Comparison of ENCODE assay signal across 16 cellular contexts in the genomic region with DNA sequence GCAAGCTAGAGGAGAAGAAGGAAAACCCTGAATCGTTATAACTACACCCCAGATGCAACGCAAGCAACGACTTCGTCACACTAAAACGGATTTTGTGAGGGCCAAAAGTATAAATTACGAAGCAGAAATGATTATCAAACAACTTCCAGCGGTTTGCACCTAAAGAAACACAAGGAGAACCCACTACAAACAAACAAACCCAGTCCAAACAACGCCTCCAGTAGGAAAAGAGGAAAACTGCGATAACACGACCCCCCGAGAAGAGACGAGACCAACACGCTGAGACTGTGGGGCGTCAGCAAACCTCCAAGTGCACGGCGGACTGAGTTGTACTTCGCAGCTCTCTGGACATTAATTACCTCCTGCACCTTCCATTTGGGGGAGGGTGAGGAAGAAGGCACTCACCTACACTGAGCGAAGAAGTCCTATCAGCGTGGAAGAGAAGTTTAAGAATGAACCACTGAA. TPM values are rescaled to one million over a fixed set of nuclear protein-coding genes. Genes with fewer than 3 reads are reported as not detected.
A peak's percentile ranks its signal among the peaks of the same experiment; 100 is the strongest.
DNase-seq lines count a peak whose midpoint lies in the region; ATAC-seq and TF ChIP-seq lines count a peak whose summit lies in the region.
"Had no signal": no experiment of that assay in that cellular context is flagged by ENCODE, and none has a peak within 500 bp of the region (broad histone marks: within the 10 kb centered on the region; RNA-seq: fewer than 3 reads in every experiment).

Gene MAB21L2, plus strand, starts transcription at position 51 of the 465 bp plus-strand sequence. CDS start 879 bp downstream, outside the sequence.

- peak within 1 kb of the TSS; percentile 20 for H3K27ac Mint-ChIP-seq in glutamatergic neuron (ENCODE audit: unreplicated experiment)
- H3K27ac Mint-ChIP-seq in Calu3 (ENCODE audit: unreplicated experiment): no peak within 1 kb of the TSS
- H3K27ac Mint-ChIP-seq: activated B cell treated with CpG ODN at 0.5 μM for 24 hours had no signal

- H2AFZ ChIP-seq in ACC112 (ENCODE audit: low read length, unreplicated experiment) (no peak within 1 kb of the TSS), osteoblast (ENCODE audit: low read length) (peak within 1 kb of the TSS; percentile 79)
- H2AFZ ChIP-seq: PC-9 had no signal

- TF ChIP-seq CTCF in glutamatergic neuron (IDR thresholded peaks at IDR 0.05; ENCODE audit: partially characterized antibody, unreplicated experiment): no peak
- no peak for TF ChIP-seq CTCF in osteoblast (IDR thresholded peaks at IDR 0.05; ENCODE audit: extremely low read depth, low read depth, low read length)
- no peak for TF ChIP-seq CTCF in Calu3 (IDR thresholded peaks at IDR 0.05; ENCODE audit: unreplicated experiment)

- H3K4me3 Mint-ChIP-seq in glutamatergic neuron (ENCODE audit: unreplicated experiment): peak within 1 kb of the TSS; percentile 97
- H3K4me3 Mint-ChIP-seq in Calu3 (ENCODE audit: low read depth, unreplicated experiment): no peak within 1 kb of the TSS
- H3K4me3 Mint-ChIP-seq: activated B cell treated with CpG ODN at 0.5 μM for 24 hours had no signal

- H3K4me1 Mint-ChIP-seq in glutamatergic neuron (ENCODE audit: low read depth, unreplicated experiment): peaks cover 31% of the 10 kb centered on the region
- H3K4me1 Mint-ChIP-seq in Calu3 (ENCODE audit: low read depth, unreplicated experiment): no peaks in the 10 kb centered on the region
- H3K4me1 Mint-ChIP-seq: activated B cell treated with CpG ODN at 0.5 μM for 24 hours had no signal

- ATAC-seq in SK-N-SH treated with all-trans-retinoic acid at 6 μM for 48 hours: peak; percentile 15
- no peak for ATAC-seq in sciatic nerve

- peaks cover 12% of the 10 kb centered on the region for H3K27me3 Mint-ChIP-seq in glutamatergic neuron (ENCODE audit: unreplicated experiment)
- no peaks in the 10 kb centered on the region for H3K27me3 Mint-ChIP-seq in Calu3 (ENCODE audit: unreplicated experiment)
- H3K27me3 Mint-ChIP-seq: activated B cell treated with CpG ODN at 0.5 μM for 24 hours had no signal

- H4K20me1 ChIP-seq in osteoblast (ENCODE audit: insufficient read depth, low read length): no peaks in the 10 kb centered on the region

- CTCF ChIA-PET in Calu3 (lab: Charles Lee): no interaction called here

- no TSS peak for BruUV-seq in Calu3 (replicated peaks; lab: Mats Ljungman, UMichigan)

- H3K9me3 ChIP-seq in osteoblast (ENCODE audit: low read depth, low read length): no peaks in the 10 kb centered on the region

- H3K36me3 ChIP-seq in ACC112 (ENCODE audit: insufficient read depth, low read length) (0 out of 2 replicates have a peak, but pooled peaks cover 5% of the 10 kb centered on the region), osteoblast (ENCODE audit: insufficient read depth, low read length) (no peaks in the 10 kb centered on the region)

- H3K36me3 Mint-ChIP-seq in glutamatergic neuron (ENCODE audit: unreplicated experiment): no peaks in the 10 kb centered on the region
- peaks cover 16% of the 10 kb centered on the region for H3K36me3 Mint-ChIP-seq in Calu3 (ENCODE audit: insufficient read depth, unreplicated experiment)

- DNase-seq in glutamatergic neuron: no peak
- no peak for DNase-seq in osteoblast (ENCODE audit: insufficient read length, low spot score, missing footprints)
- DNase-seq in caudate nucleus (lab: John Stamatoyannopoulos, UW): no peak
- DNase-seq in NCI-H510A (lab: John Stamatoyannopoulos, UW): no peak
- no peak for DNase-seq in Calu3
- DNase-seq in sciatic nerve (ENCODE audit: low spot score): no peak
- DNase-seq: activated B cell treated with CpG ODN at 0.5 μM for 24 hours; activated effector memory CD4-positive, alpha-beta T cell treated with Interleukin-2 at 50 U/mL for 16 hours; AML-193; NCI-H187 treated with DMSO at 0.1 percent for 48 hours; PC-9; stimulated activated CD4-positive, alpha-beta T cell treated with anti-CD3 and anti-CD28 coated beads, Interleukin-1b, Interleukin-23, amount 100 ng/mL, for 48 hours; substantia nigra had no signal

- peak within 1 kb of the TSS; percentile 77 for H3K4me2 ChIP-seq in osteoblast (ENCODE audit: insufficient read depth, low read length)
- H3K4me2 ChIP-seq: PC-9 had no signal

- H3K79me2 ChIP-seq in ACC112 (ENCODE audit: control insufficient read depth, insufficient read depth, low read length, unreplicated experiment) (peaks cover 78% of the 10 kb centered on the region), osteoblast (ENCODE audit: insufficient read depth, low read length) (peaks cover 84% of the 10 kb centered on the region)

- H3K27ac ChIP-seq in ACC112 (ENCODE audit: low read depth, low read length): peak within 1 kb of the TSS; percentile 67
- H3K27ac ChIP-seq in osteoblast (ENCODE audit: low read depth, low read length): peak within 1 kb of the TSS; percentile 63
- no peak within 1 kb of the TSS for H3K27ac ChIP-seq in caudate nucleus (ENCODE audit: low read depth, low read length)
- H3K27ac ChIP-seq: PC-9 had no signal

- intact Hi-C loops in Calu3 (cut with micrococcal nuclease; ENCODE audit: unreplicated experiment): no loop called here
- intact Hi-C loops in sciatic nerve (cut with DNase I): no loop called here

- no peaks in the 10 kb centered on the region for H3K27me3 ChIP-seq in ACC112 (ENCODE audit: insufficient read depth, low read length)
- no peaks in the 10 kb centered on the region for H3K27me3 ChIP-seq in osteoblast (ENCODE audit: insufficient read depth, low read length)

- peak within 1 kb of the TSS; percentile 78 for H3K4me3 ChIP-seq in ACC112 (ENCODE audit: low read depth, low read length)
- peak within 1 kb of the TSS; percentile 84 for H3K4me3 ChIP-seq in osteoblast (ENCODE audit: insufficient read depth, low read length)
- H3K4me3 ChIP-seq: PC-9 had no signal

- H3K4me1 ChIP-seq in ACC112 (ENCODE audit: control insufficient read depth, insufficient read depth, low read length, unreplicated experiment) (no peaks in the 10 kb centered on the region), osteoblast (ENCODE audit: insufficient read depth, low read length) (peaks cover 4% of the 10 kb centered on the region)

- H3K9me3 Mint-ChIP-seq in glutamatergic neuron (ENCODE audit: unreplicated experiment) (peaks cover 15% of the 10 kb centered on the region), Calu3 (ENCODE audit: low read depth, unreplicated experiment) (no peaks in the 10 kb centered on the region)

TF ChIP-seq in SK-N-SH treated with all-trans-retinoic acid at 6 μM for 48 hours, 23 proteins besides CTCF, POLR2A, EP300 and RAD21:
- TF ChIP-seq SNAI2 (CRISPR knock-in tag; IDR thresholded peaks at IDR 0.05) (no peak), TOX (CRISPR knock-in tag; IDR thresholded peaks at IDR 0.05; ENCODE audit: borderline replicate concordance) (no peak), GLIS3 (CRISPR knock-in tag; IDR thresholded peaks at IDR 0.05) (no peak), ZC3H10 (CRISPR knock-in tag; IDR thresholded peaks at IDR 0.05) (no peak)
- TF ChIP-seq, protein P1, sequence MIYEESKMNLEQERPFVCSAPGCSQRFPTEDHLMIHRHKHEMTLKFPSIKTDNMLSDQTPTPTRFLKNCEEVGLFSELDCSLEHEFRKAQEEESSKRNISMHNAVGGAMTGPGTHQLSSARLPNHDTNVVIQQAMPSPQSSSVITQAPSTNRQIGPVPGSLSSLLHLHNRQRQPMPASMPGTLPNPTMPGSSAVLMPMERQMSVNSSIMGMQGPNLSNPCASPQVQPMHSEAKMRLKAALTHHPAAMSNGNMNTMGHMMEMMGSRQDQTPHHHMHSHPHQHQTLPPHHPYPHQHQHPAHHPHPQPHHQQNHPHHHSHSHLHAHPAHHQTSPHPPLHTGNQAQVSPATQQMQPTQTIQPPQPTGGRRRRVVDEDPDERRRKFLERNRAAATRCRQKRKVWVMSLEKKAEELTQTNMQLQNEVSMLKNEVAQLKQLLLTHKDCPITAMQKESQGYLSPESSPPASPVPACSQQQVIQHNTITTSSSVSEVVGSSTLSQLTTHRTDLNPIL (CRISPR knock-in tag; IDR thresholded peaks at IDR 0.05; ENCODE audit: low read depth): no peak
TF ChIP-seq in SK-N-SH treated with all-trans-retinoic acid at 6 μM for 48 hours: peak in this region for 0.

RNA-seq across cellular contexts. Expression of gene MAB21L2, which starts in this region (rescaled TPM):
- total RNA-seq in glutamatergic neuron (ENCODE audit: unreplicated experiment): 3.4 TPM
- total RNA-seq in osteoblast: 33.3 and 40.5 TPM in 2 replicates
- 0.17 and 0.29 TPM in 2 replicates for total RNA-seq in Calu3 (2022)
- 0.13 TPM for total RNA-seq in sciatic nerve
- total RNA-seq: activated B cell treated with CpG ODN at 0.5 μM for 24 hours, mononuclear cell, PC-9 had no signal
